27 cellular contexts compared by ENCODE assay signal in the genomic region with DNA sequence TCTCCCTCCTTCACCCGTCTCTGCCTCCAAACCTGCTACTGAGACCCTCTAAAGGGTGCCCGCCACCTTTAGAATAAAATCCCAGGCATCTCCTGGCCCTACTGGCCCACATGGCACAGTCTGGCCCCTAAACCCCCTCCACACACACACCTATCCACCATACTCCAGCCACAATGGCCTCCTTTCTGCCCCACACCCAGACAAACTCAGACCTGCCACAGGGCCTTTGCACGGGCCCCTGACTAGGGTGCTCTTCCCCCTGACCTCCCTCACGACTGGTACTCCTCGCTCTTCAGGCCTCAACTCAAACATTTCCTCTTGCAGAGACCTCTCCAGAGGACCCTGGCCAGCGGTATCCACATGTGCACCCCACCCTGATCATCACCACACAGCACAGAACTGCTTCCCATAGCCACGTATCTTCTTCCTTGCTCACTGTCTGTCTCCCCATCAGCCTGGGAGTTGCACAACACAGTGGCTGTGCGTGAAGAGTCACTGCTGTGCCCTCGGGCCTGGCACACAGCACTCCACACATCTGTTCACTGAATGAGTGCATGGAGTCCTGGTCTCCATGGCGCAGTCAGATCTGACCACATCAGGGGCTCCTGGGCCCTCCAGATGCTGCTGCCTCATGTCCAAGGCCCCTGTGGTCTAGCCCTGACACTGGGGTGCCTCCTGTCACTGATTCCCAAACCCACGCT.
DNase-seq lines count a peak whose midpoint lies in the region; TF ChIP-seq lines count a peak whose summit lies in the region.
"Had no signal": no experiment of that assay in that cellular context is flagged by ENCODE, and none has a peak within 500 bp of the region (broad histone marks: within the 10 kb centered on the region; RNA-seq: fewer than 3 reads in every experiment).

No MANE protein-coding gene starts in this region.

- peaks cover 4% of the 10 kb centered on the region for H3K36me3 Mint-ChIP-seq in Calu3 (ENCODE audit: insufficient read depth, unreplicated experiment)
- H3K36me3 Mint-ChIP-seq: CD8-positive, alpha-beta T cell; natural killer cell had no signal

- no peaks in the 10 kb centered on the region for H3K9me3 Mint-ChIP-seq in Calu3 (ENCODE audit: low read depth, unreplicated experiment)
- H3K9me3 Mint-ChIP-seq: activated CD8-positive, alpha-beta T cell treated with anti-CD3 and anti-CD28 coated beads for 36 hours; CD8-positive, alpha-beta T cell; natural killer cell had no signal

- no peak overlapping the region for H3K4me3 Mint-ChIP-seq in Calu3 (ENCODE audit: low read depth, unreplicated experiment)
- H3K4me3 Mint-ChIP-seq: activated CD8-positive, alpha-beta T cell treated with anti-CD3 and anti-CD28 coated beads for 36 hours; CD8-positive, alpha-beta T cell; natural killer cell had no signal

- in situ Hi-C loops in GM23248 (cut with MboI): no loop called here

- H3K27ac Mint-ChIP-seq in Calu3 (ENCODE audit: unreplicated experiment): no peak overlapping the region
- H3K27ac Mint-ChIP-seq: activated CD8-positive, alpha-beta T cell treated with anti-CD3 and anti-CD28 coated beads for 36 hours; CD8-positive, alpha-beta T cell; natural killer cell had no signal

- WGBS in GM23248 (ENCODE audit: low coverage in 1 of 2, low lambda C conversion rate in 2 of 2, missing lambda C conversion rate in 2 of 2), 2 experiments: 84 to 90% methylated on average over 9 to 11 of the region's 11 CpGs

- H3F3A ChIP-seq in GM23248 (ENCODE audit: insufficient read depth): no peaks in the 10 kb centered on the region

- H3K9me2 ChIP-seq in GM23248 (ENCODE audit: insufficient read depth): no peaks in the 10 kb centered on the region

- DNase-seq in GM23248 (peak; percentile 40), medulla oblongata (ENCODE audit: extremely low spot score) (peak; percentile 28), Calu3 (no peak), NOMO-1 (lab: John Stamatoyannopoulos, UW; ENCODE audit: unreplicated experiment in 2 of 2) (no peak), OCI-M2 (lab: John Stamatoyannopoulos, UW; ENCODE audit: unreplicated experiment) (no peak), caudate nucleus (lab: John Stamatoyannopoulos, UW) (no peak)
- DNase-seq: activated CD4-positive, CD25-positive, alpha-beta regulatory T cell treated with anti-CD3 and anti-CD28 coated beads, Interleukin-2, amount 50 U/mL, for 72 hours; activated CD8-positive, alpha-beta T cell treated with anti-CD3 and anti-CD28 coated beads for 36 hours; activated effector memory CD4-positive, alpha-beta T cell treated with Interleukin-2 at 50 U/mL for 16 hours; CD8-positive, alpha-beta T cell; effector memory CD4-positive, alpha-beta T cell; H7; left lung; midbrain; natural killer cell; NCI-H2081; NCI-H345; OCI-M1; pancreas; right cardiac atrium; SIG-M5; stimulated activated CD4-positive, alpha-beta T cell treated with anti-CD3 and anti-CD28 coated beads, Interleukin-4, amount 100 ng/mL, for 4 hours; stimulated activated naive CD4-positive, alpha-beta T cell treated with Interleukin-2 at 50 U/mL for 16 hours; T-helper 1 cell had no signal

- H3K27ac ChIP-seq in BLaER1: peak overlapping the region; percentile 79; the same call in 1 of the 2 replicates
- H3K27ac ChIP-seq in GM23248: no peak overlapping the region
- H3K27ac ChIP-seq in angular gyrus (ENCODE audit: low read depth, low read length): peak overlapping the region; percentile 66
- H3K27ac ChIP-seq in caudate nucleus (ENCODE audit: low read depth, low read length): no peak overlapping the region
- H3K27ac ChIP-seq: esophagus muscularis mucosa, left lung, pancreas had no signal

- H3K4me1 ChIP-seq in BLaER1 (peaks cover 99% of the 10 kb centered on the region), GM23248 (ENCODE audit: insufficient read depth) (no peaks in the 10 kb centered on the region)
- H3K4me1 ChIP-seq: left lung had no signal

- no peak overlapping the region for H2AFZ ChIP-seq in GM23248

- H3K4me1 Mint-ChIP-seq in Calu3 (ENCODE audit: low read depth, unreplicated experiment): no peaks in the 10 kb centered on the region
- H3K4me1 Mint-ChIP-seq: natural killer cell had no signal

- H3K4me3 ChIP-seq in BLaER1 (no peak overlapping the region), GM23248 (no peak overlapping the region)
- H3K4me3 ChIP-seq: esophagus muscularis mucosa, left lung, pancreas had no signal

- no peak for TF ChIP-seq CTCF in Calu3 (IDR thresholded peaks at IDR 0.05; ENCODE audit: unreplicated experiment)

- H3K79me2 ChIP-seq in GM23248 (ENCODE audit: insufficient read depth): no peaks in the 10 kb centered on the region

- peaks cover 68% of the 10 kb centered on the region for H3K27me3 Mint-ChIP-seq in Calu3 (ENCODE audit: unreplicated experiment)
- H3K27me3 Mint-ChIP-seq: activated CD8-positive, alpha-beta T cell treated with anti-CD3 and anti-CD28 coated beads for 36 hours had no signal

- BruUV-seq in Calu3 (replicated peaks; lab: Mats Ljungman, UMichigan): no TSS peak

- H3K4me2 ChIP-seq in BLaER1: peak overlapping the region; percentile 86
- no peak overlapping the region for H3K4me2 ChIP-seq in GM23248 (ENCODE audit: unreplicated experiment)

- no peaks in the 10 kb centered on the region for H3K27me3 ChIP-seq in BLaER1
- H3K27me3 ChIP-seq in GM23248 (replicated peaks; ENCODE audit: insufficient read depth): no peaks in the 10 kb centered on the region
- H3K27me3 ChIP-seq: esophagus muscularis mucosa, pancreas had no signal

- H3K36me3 ChIP-seq in BLaER1: no peaks in the 10 kb centered on the region
- H3K36me3 ChIP-seq in GM23248 (ENCODE audit: low read depth): no peaks in the 10 kb centered on the region
- H3K36me3 ChIP-seq: esophagus muscularis mucosa, left lung, pancreas had no signal

- H3K9me3 ChIP-seq in BLaER1: no peaks in the 10 kb centered on the region
- no peaks in the 10 kb centered on the region for H3K9me3 ChIP-seq in GM23248 (ENCODE audit: low read depth)
- H3K9me3 ChIP-seq: esophagus muscularis mucosa, left lung, pancreas had no signal

- intact Hi-C loops in Calu3 (cut with micrococcal nuclease; ENCODE audit: unreplicated experiment): no loop called here

- H4K20me1 ChIP-seq in BLaER1 (peaks cover 27% of the 10 kb centered on the region), GM23248 (ENCODE audit: insufficient read depth) (no peaks in the 10 kb centered on the region)

- CTCF ChIA-PET in Calu3 (lab: Charles Lee): interaction anchor here (0.6 kb wide), 1 partner anchor 31 kb away, joined by 4 read pairs; no protein-coding TSS in a partner anchor

- H3K9ac ChIP-seq in BLaER1 (0 out of 2 replicates have a peak overlapping the region, but pooled peaks have one; percentile 51), GM23248 (no peak overlapping the region)

Comparison
In these comparisons a context has a peak if more than half of its experiments do, and no peak if none do; other contexts are left out.
1. H3K27ac ChIP-seq: peak in BLaER1 (single experiment) and angular gyrus (single experiment); none in GM23248 (single experiment) and caudate nucleus (single experiment).
2. DNase-seq: peak in GM23248 (single experiment) and medulla oblongata (single experiment); none in Calu3 (single experiment), NOMO-1 (0 of 2), OCI-M2 (single experiment) and caudate nucleus (0 of 61).